18 cellular contexts compared by ENCODE assay signal in genomic region chr3:155919728-155920127, GRCh38. TPM values are rescaled to one million over a fixed set of nuclear protein-coding genes. Genes with fewer than 3 reads are reported as not detected.
A peak's percentile ranks its signal among the peaks of the same experiment; 100 is the strongest.
DNase-seq lines count a peak whose midpoint lies in the region; ATAC-seq, FAIRE-seq and TF ChIP-seq lines count a peak whose summit lies in the region.
"Had no signal": no experiment of that assay in that cellular context is flagged by ENCODE, and none has a peak within 500 bp of the region (broad histone marks: within the 10 kb centered on the region; RNA-seq: fewer than 3 reads in every experiment).

No MANE protein-coding gene starts in this region.

- CTCF ChIA-PET in MCF 10A (lab: Yijun Ruan, JAX), result interaction anchor here (1.0 to 1.2 kb wide), 2 partner anchors 89 to 113 kb away, joined by 4 to 5 read pairs; partner anchors contain the start of gene C3orf33
- CTCF ChIA-PET in OCI-LY7 (lab: Charles Lee; ENCODE audit: unreplicated experiment), result no interaction called here

- no peak overlapping the region for H3K4me3 ChIP-seq in breast epithelium
- H3K4me3 ChIP-seq in bronchial epithelial cell (ENCODE audit: low read depth, low read length), result no peak overlapping the region
- H3K4me3 ChIP-seq in OCI-LY7 (ENCODE audit: low read depth, low read length, poor library complexity, severe bottlenecking), result no peak overlapping the region
- H3K4me3 ChIP-seq: BLaER1 treated with 17β-estradiol and CSF1 and Interleukin-3, amounts not matched to agents 10 nM and 100 nM had no signal

- FAIRE-seq in bronchial epithelial cell (lab: Jason Lieb, UNC), result no peak
- FAIRE-seq: HTR-8/SVneo had no signal

- no peak overlapping the region for H3K4me3 Mint-ChIP-seq in MCF 10A (ENCODE audit: unreplicated experiment)
- H3K4me3 Mint-ChIP-seq: B cell; CD8-positive, alpha-beta T cell; HFFc6 had no signal

- H3K4me1 ChIP-seq in breast epithelium (no peaks in the 10 kb centered on the region), foreskin keratinocyte (peaks cover 17% of the 10 kb centered on the region), OCI-LY7 (ENCODE audit: insufficient read depth, low read length, poor library complexity, severe bottlenecking) (no peaks in the 10 kb centered on the region)
- H3K4me1 ChIP-seq: BLaER1 treated with 17β-estradiol and CSF1 and Interleukin-3, amounts not matched to agents 10 nM and 100 nM had no signal

- no peak overlapping the region for H2AFZ ChIP-seq in OCI-LY7 (ENCODE audit: low read length)

- peak; percentile 85 for ATAC-seq in foreskin keratinocyte
- ATAC-seq: CD8-positive, alpha-beta T cell; HCT116 had no signal

- H4K20me1 ChIP-seq in OCI-LY7 (ENCODE audit: insufficient read depth, low read length), result no peaks in the 10 kb centered on the region

- no peak overlapping the region for H3K27ac ChIP-seq in breast epithelium
- no peak overlapping the region for H3K27ac ChIP-seq in foreskin keratinocyte
- no peak overlapping the region for H3K27ac ChIP-seq in OCI-LY7 (ENCODE audit: low read depth, low read length, poor library complexity, severe bottlenecking)
- H3K27ac ChIP-seq: BLaER1 treated with 17β-estradiol and CSF1 and Interleukin-3, amounts not matched to agents 10 nM and 100 nM; HL-60 had no signal

- H3K27me3 Mint-ChIP-seq in MCF 10A (ENCODE audit: insufficient read depth, unreplicated experiment), result no peaks in the 10 kb centered on the region
- H3K27me3 Mint-ChIP-seq: B cell had no signal

- TF ChIP-seq CTCF in MCF 10A (IDR thresholded peaks at IDR 0.05; ENCODE audit: unreplicated experiment) (no peak), breast epithelium (IDR thresholded peaks at IDR 0.05) (no peak), bronchial epithelial cell (IDR thresholded peaks at IDR 0.05; ENCODE audit: insufficient read depth, low read length, severe bottlenecking) (no peak), foreskin keratinocyte (conservative IDR thresholded peaks at IDR 0.05) (no peak), OCI-LY7 (conservative IDR thresholded peaks at IDR 0.05; ENCODE audit: low read length) (no peak)

- H3K27ac Mint-ChIP-seq in MCF 10A (ENCODE audit: low read depth, unreplicated experiment), result no peak overlapping the region
- H3K27ac Mint-ChIP-seq: B cell; CD8-positive, alpha-beta T cell; HFFc6 had no signal

- no peak overlapping the region for H3K4me2 ChIP-seq in OCI-LY7 (ENCODE audit: low read length)
- H3K4me2 ChIP-seq: BLaER1 treated with 17β-estradiol and CSF1 and Interleukin-3, amounts not matched to agents 10 nM and 100 nM had no signal

- no peaks in the 10 kb centered on the region for H3K4me1 Mint-ChIP-seq in MCF 10A (ENCODE audit: insufficient read depth, unreplicated experiment)
- H3K4me1 Mint-ChIP-seq: B cell had no signal

- BruUV-seq in MCF 10A (replicated peaks; lab: Mats Ljungman, UMichigan), result no TSS peak
- no TSS peak for BruUV-seq in OCI-LY7 (replicated peaks; lab: Mats Ljungman, UMichigan)

- H3K9me3 ChIP-seq in breast epithelium (no peaks in the 10 kb centered on the region), OCI-LY7 (ENCODE audit: low read length) (no peaks in the 10 kb centered on the region)

- intact Hi-C loops in MCF 10A (cut with micrococcal nuclease) (no loop called here), breast epithelium (cut with DNase I; ENCODE audit: low total_unique reads) (no loop called here), OCI-LY7 (cut with micrococcal nuclease; ENCODE audit: unreplicated experiment) (loop anchor here (10.0 kb wide), 1 partner anchor 1635 kb away; no protein-coding TSS in a partner anchor)

- no peak for TF ChIP-seq POLR2A in breast epithelium (IDR thresholded peaks at IDR 0.05)

- H3K9me2 ChIP-seq in OCI-LY7 (ENCODE audit: insufficient read depth, low read length), result no peaks in the 10 kb centered on the region

- H3K36me3 ChIP-seq in breast epithelium (peaks cover 4% of the 10 kb centered on the region), bronchial epithelial cell (ENCODE audit: control insufficient read depth, insufficient read depth, low read length) (peaks cover 3% of the 10 kb centered on the region), OCI-LY7 (ENCODE audit: insufficient read depth, low read length) (peaks cover 90% of the 10 kb centered on the region)

- H3K36me3 Mint-ChIP-seq in MCF 10A (ENCODE audit: insufficient read depth, unreplicated experiment), result peaks cover 71% of the 10 kb centered on the region

- POLR2A ChIA-PET in MCF 10A (lab: Yijun Ruan, JAX), result interaction anchor here (1.1 kb wide), 2 partner anchors 11 to 16 kb away, joined by 3 read pairs; no protein-coding TSS in a partner anchor
- POLR2A ChIA-PET in OCI-LY7 (lab: Charles Lee), result interaction anchor here (0.6 to 2.0 kb wide), 6 partner anchors 10 to 63 kb away, joined by 3 to 8 read pairs (median 4); no protein-coding TSS in a partner anchor

- H3K79me2 ChIP-seq in OCI-LY7 (ENCODE audit: insufficient read depth, low read depth, low read length), result no peaks in the 10 kb centered on the region

- H3K27me3 ChIP-seq in breast epithelium (no peaks in the 10 kb centered on the region), bronchial epithelial cell (ENCODE audit: control insufficient read depth, insufficient read depth, low read length) (no peaks in the 10 kb centered on the region), foreskin keratinocyte (no peaks in the 10 kb centered on the region)
- H3K27me3 ChIP-seq: BLaER1 treated with 17β-estradiol and CSF1 and Interleukin-3, amounts not matched to agents 10 nM and 100 nM had no signal

- DNase-seq in MCF 10A (ENCODE audit: unreplicated experiment) (peak; percentile 5), breast epithelium (ENCODE audit: low spot score in 2 of 2) (no peak), bronchial epithelial cell (ENCODE audit: low read depth) (peak; percentile 96), foreskin keratinocyte (peak; percentile 78 to 85), NCI-H146 treated with DMSO at 0.1 percent for 48 hours (lab: John Stamatoyannopoulos, UW; ENCODE audit: unreplicated experiment) (no peak), OCI-LY7 (ENCODE audit: low spot score) (no peak)
- DNase-seq: Calu3; CD8-positive, alpha-beta T cell; DMS79 treated with DMSO at 0.1 percent for 48 hours; GF-D8; GOT3; H7; HFFc6 had no signal

- no peaks in the 10 kb centered on the region for H3K9me3 Mint-ChIP-seq in MCF 10A (ENCODE audit: unreplicated experiment)
- H3K9me3 Mint-ChIP-seq: CD8-positive, alpha-beta T cell; HFFc6 had no signal

RNA-seq across cellular contexts. Expression of gene GMPS, which starts 49.3 kb away (rescaled TPM):
- 92.4 and 128 TPM in 2 replicates for total RNA-seq in MCF 10A (2022)
- 10 to 100 TPM; 25.6 to 37.6 (median 36.1) TPM for total RNA-seq in breast epithelium
- total RNA-seq in bronchial epithelial cell, result 17.5 and 29.5 TPM in 2 replicates
- total RNA-seq in foreskin keratinocyte, result 82.7 and 97.1 TPM in 2 replicates
- 54.3 and 71.0 TPM in 2 replicates for polyA plus RNA-seq in foreskin keratinocyte
- total RNA-seq in OCI-LY7 (2014; rRNA removed; shearing (Covaris generic)), result 32.3 and 37.6 TPM in 2 replicates
- 116 and 118 TPM in 2 replicates for total RNA-seq in OCI-LY7 (2022)

Comparison
In these comparisons a context has a peak if more than half of its experiments do, and no peak if none do; other contexts are left out.
1. DNase-seq: peak in MCF 10A (single experiment), bronchial epithelial cell (single experiment) and foreskin keratinocyte (2 of 2); none in breast epithelium (0 of 2), NCI-H146 treated with DMSO at 0.1 percent for 48 hours (single experiment) and OCI-LY7 (single experiment).